In genomic region chr18:51666717-51667320, GRCh38 we compare ENCODE assay signal across 1 cellular context.
TF ChIP-seq lines count a peak whose summit lies in the region.

No MANE protein-coding gene starts in this region.

TF ChIP-seq in H1, 55 proteins besides CTCF, POLR2A, EP300 and RAD21 (continued from another document):
- TF ChIP-seq FOSL1 (IDR thresholded peaks at IDR 0.05; ENCODE audit: insufficient read depth, low read depth, low read length) = no peak
